Comparison of ENCODE assay signal across 8 cellular contexts in the genomic region with DNA sequence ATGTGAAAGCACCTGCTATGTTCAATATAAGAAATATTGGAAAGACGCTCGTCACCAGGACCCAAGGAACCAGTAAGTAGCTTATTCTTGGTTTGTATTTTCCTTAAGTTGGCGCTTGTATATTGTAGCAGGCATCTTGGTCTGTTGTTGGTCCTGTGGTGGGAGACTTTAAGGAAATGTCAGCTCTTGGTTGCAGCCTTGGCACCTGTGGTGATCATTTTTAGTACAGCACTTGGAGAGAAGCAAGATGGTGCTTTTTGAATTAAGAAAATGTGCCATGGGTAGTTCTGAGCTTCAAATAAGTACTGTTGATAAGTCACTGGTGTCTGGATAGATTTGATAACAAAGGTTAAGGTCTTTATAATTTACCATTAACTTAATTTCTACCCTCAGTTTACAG. TPM values are rescaled to one million over a fixed set of nuclear protein-coding genes. Genes with fewer than 3 reads are reported as not detected.
A peak's percentile ranks its signal among the peaks of the same experiment; 100 is the strongest.
DNase-seq lines count a peak whose midpoint lies in the region; ATAC-seq, FAIRE-seq and TF ChIP-seq lines count a peak whose summit lies in the region.

No MANE protein-coding gene starts in this region.

- TF ChIP-seq EP300 in HepG2 (IDR thresholded peaks at IDR 0.05; ENCODE audit: low read depth in 2 of 2, low read length in 2 of 2) (no peak), HepG2 (CRISPR knock-in tag; IDR thresholded peaks at IDR 0.05; ENCODE audit: borderline replicate concordance) (no peak)

- TF ChIP-seq CTCF in adrenal gland (IDR thresholded peaks at IDR 0.05) (no peak), HepG2 (CRISPR knock-in tag; IDR thresholded peaks at IDR 0.05) (no peak)

- H3K4me1 Mint-ChIP-seq in activated CD8-positive, alpha-beta memory T cell treated with anti-CD3 and anti-CD28 coated beads, Interleukin-2, amount 10 ng/mL, durations not matched to agents 7 days and 5 days, result peaks cover 59% of the 10 kb centered on the region

- H3K9ac ChIP-seq in HepG2 (ENCODE audit: insufficient read depth, low read depth, low read length), result peak overlapping the region; percentile 100

- peak overlapping the region in 3 of 5 donors; percentile 87 to 90 (median 88) for H3K27ac ChIP-seq in adrenal gland
- H3K27ac ChIP-seq in HepG2 (ENCODE audit: extremely low read length, insufficient read depth, low read length), result peak overlapping the region; percentile 86
- no peak overlapping the region for H3K27ac ChIP-seq in thymus (ENCODE audit: low read depth)

- CTCF ChIA-PET in activated CD8-positive, alpha-beta memory T cell treated with anti-CD3 and anti-CD28 coated beads, Interleukin-2, amount 10 ng/mL, durations not matched to agents 7 days and 5 days (lab: Charles Lee), result interaction anchor here (0.9 to 2.1 kb wide), 4 partner anchors 9 to 1678 kb away, joined by 4 to 5 read pairs (median 4); a partner anchor contains a TSS
- CTCF ChIA-PET in HepG2 (lab: Yijun Ruan, JAX; ENCODE audit: low intra/inter-chr PET ratio, low total read pairs), result no interaction called here

- H4K20me1 ChIP-seq in HepG2 (ENCODE audit: insufficient read depth, low read length), result peaks cover 44% of the 10 kb centered on the region

- H3K36me3 ChIP-seq in adrenal gland (replicated peaks in 1 of 2) (peaks cover 0 to 43% of the 10 kb centered on the region in 2 donors), HepG2 (replicated peaks in 1 of 2; ENCODE audit: control insufficient read depth in 1 of 2, insufficient read depth in 2 of 2, low read length in 2 of 2) (peaks cover 4 to 34% of the 10 kb centered on the region in 2 experiments; a peak in 4 of 5 replicates), thymus (ENCODE audit: control insufficient read depth, insufficient read depth) (peaks cover 15% of the 10 kb centered on the region)

- no peak for FAIRE-seq in HepG2 (lab: Jason Lieb, UNC)

- no peak for ATAC-seq in activated CD8-positive, alpha-beta memory T cell treated with anti-CD3 and anti-CD28 coated beads, Interleukin-2, amount 10 ng/mL, durations not matched to agents 7 days and 5 days
- no peak for ATAC-seq in HepG2
- no peak for ATAC-seq in HG03175 (IDR thresholded peaks at IDR 0.05; ENCODE audit: unreplicated experiment)

- BruUV-seq in HepG2 (replicated peaks; lab: Mats Ljungman, UMichigan), result no TSS peak

- peak overlapping the region; percentile 86 for H3K4me2 ChIP-seq in HepG2 (ENCODE audit: low read depth, low read length)

- intact Hi-C loops in adrenal gland (cut with DNase I), result loop anchor here in 1 of 2 donors (10.0 kb wide), 1 partner anchor 504 kb away; no protein-coding TSS in a partner anchor
- intact Hi-C loops in HepG2 (cut with micrococcal nuclease; ENCODE audit: unreplicated experiment), result no loop called here

- in situ Hi-C loops in HepG2 (cut with HindIII; ENCODE audit: extremely low pct_ligation_motif_present, low pct_unique_long_range_greater_than_20kb), result loop anchor here (25.0 kb wide), 1 partner anchor 262 kb away; no protein-coding TSS in a partner anchor

- H3K4me1 ChIP-seq in adrenal gland (replicated peaks in 1 of 2), result peaks cover 8 to 23% of the 10 kb centered on the region in 2 donors
- peaks cover 29% of the 10 kb centered on the region for H3K4me1 ChIP-seq in HepG2 (ENCODE audit: insufficient read depth, low read length)
- peaks cover 3% of the 10 kb centered on the region for H3K4me1 ChIP-seq in thymus (ENCODE audit: control insufficient read depth, insufficient read depth, low read length)

- WGBS in adrenal gland, 4 donors, result 0 to 15% (median 6%) methylated on average over 3 of the region's 3 CpGs
- WGBS in HepG2 (ENCODE audit: low lambda C conversion rate), result 2% methylated on average over 3 of the region's 3 CpGs
- WGBS in thymus, result 15% methylated on average over 3 of the region's 3 CpGs

- peaks cover 4% of the 10 kb centered on the region for H3K27me3 Mint-ChIP-seq in activated CD8-positive, alpha-beta memory T cell treated with anti-CD3 and anti-CD28 coated beads, Interleukin-2, amount 10 ng/mL, durations not matched to agents 7 days and 5 days

- H3K27me3 ChIP-seq in adrenal gland (no peaks in the 10 kb centered on the region), HepG2 (ENCODE audit: control insufficient read depth in 1 of 2, insufficient read depth in 2 of 2, low read length in 2 of 2) (no peaks in the 10 kb centered on the region; a peak in 1 of 5 replicates), thymus (ENCODE audit: control insufficient read depth, insufficient read depth) (no peaks in the 10 kb centered on the region)

- H3K79me2 ChIP-seq in HepG2 (ENCODE audit: insufficient read depth, low read length), result peaks cover 33% of the 10 kb centered on the region

- H3K4me3 ChIP-seq in adrenal gland (peak overlapping the region in 3 of 4 donors; percentile 36 to 79 (median 70)), HepG2 (replicated peaks in 1 of 3; ENCODE audit: insufficient read depth in 1 of 3, low read depth in 2 of 3, low read length in 3 of 3) (peak overlapping the region; percentile 90 to 96 (median 94)), thymus (ENCODE audit: low read length) (peak overlapping the region; percentile 69)

- no peaks in the 10 kb centered on the region for H3K9me3 Mint-ChIP-seq in activated CD8-positive, alpha-beta memory T cell treated with anti-CD3 and anti-CD28 coated beads, Interleukin-2, amount 10 ng/mL, durations not matched to agents 7 days and 5 days (ENCODE audit: low read depth)

- no peaks in the 10 kb centered on the region for H3K9me3 ChIP-seq in adrenal gland (replicated peaks in 1 of 3)
- H3K9me3 ChIP-seq in HepG2 (ENCODE audit: low read length), result no peaks in the 10 kb centered on the region
- H3K9me3 ChIP-seq in thymus (ENCODE audit: control insufficient read depth), result no peaks in the 10 kb centered on the region

- TF ChIP-seq RAD21 in HepG2 (CRISPR knock-in tag; IDR thresholded peaks at IDR 0.05), result no peak

- POLR2A ChIA-PET in HepG2 (lab: Yijun Ruan, JAX), result interaction anchor here (1.3 to 2.0 kb wide), 3 partner anchors 13 to 87 kb away, joined by 3 to 4 read pairs (median 4); no protein-coding TSS in a partner anchor

- DNase-seq in activated CD8-positive, alpha-beta memory T cell treated with anti-CD3 and anti-CD28 coated beads, Interleukin-2, amount 10 ng/mL, durations not matched to agents 7 days and 5 days, result no peak
- no peak for DNase-seq in activated CD8-positive, alpha-beta memory T cell treated with anti-CD3 and anti-CD28 coated beads, Interleukin-2, amount 50 U/mL, for 4 hours
- DNase-seq in adrenal gland (no peak), HepG2 (ENCODE audit: low spot score) (no peak), NCI-H1092 (lab: John Stamatoyannopoulos, UW) (no peak), putamen (ENCODE audit: low spot score) (no peak)

- H2AFZ ChIP-seq in HepG2 (ENCODE audit: low read length), result no peak overlapping the region

- no peak for TF ChIP-seq POLR2A in adrenal gland (IDR thresholded peaks at IDR 0.05)
- TF ChIP-seq POLR2A in HepG2 (IDR thresholded peaks at IDR 0.05; ENCODE audit: insufficient read depth in 1 of 2, low read depth in 2 of 2, low read length in 2 of 2), result no peak

- peak overlapping the region; percentile 100 for H3K4me3 Mint-ChIP-seq in activated CD8-positive, alpha-beta memory T cell treated with anti-CD3 and anti-CD28 coated beads, Interleukin-2, amount 10 ng/mL, durations not matched to agents 7 days and 5 days

- peaks cover 52% of the 10 kb centered on the region for H3K36me3 Mint-ChIP-seq in activated CD8-positive, alpha-beta memory T cell treated with anti-CD3 and anti-CD28 coated beads, Interleukin-2, amount 10 ng/mL, durations not matched to agents 7 days and 5 days

- peak overlapping the region; percentile 99 for H3K27ac Mint-ChIP-seq in activated CD8-positive, alpha-beta memory T cell treated with anti-CD3 and anti-CD28 coated beads, Interleukin-2, amount 10 ng/mL, durations not matched to agents 7 days and 5 days

TF ChIP-seq in HepG2, 621 proteins besides CTCF, POLR2A, EP300 and RAD21:
- TF ChIP-seq ZNF878 (CRISPR knock-in tag; IDR thresholded peaks at IDR 0.05) (0 out of 2 replicates have a peak, but pooled peaks have one; percentile 21), ZNF839 (CRISPR knock-in tag; IDR thresholded peaks at IDR 0.05; ENCODE audit: borderline replicate concordance) (no peak)
TF ChIP-seq in HepG2: peak in this region for 1.

RNA-seq across cellular contexts. Expression of a gene that starts 1.1 kb away (rescaled TPM):
- total RNA-seq in activated CD8-positive, alpha-beta memory T cell treated with anti-CD3 and anti-CD28 coated beads, Interleukin-2, amount 10 ng/mL, durations not matched to agents 7 days and 5 days, result 1,000 to 10,000 TPM; 1,281 to 1,734 TPM
- 1,000 to 10,000 TPM; 1,018 to 2,884 (median 1,729) TPM for total RNA-seq in adrenal gland
- polyA plus RNA-seq in adrenal gland, result 1,000 to 10,000 TPM; 1,248 to 1,664 (median 1,404) TPM
- total RNA-seq in HepG2 (2016; rRNA removed; fragmentation: Illumina TruSeq; extraction: Trizol), result 3,626 and 4,934 TPM in 2 replicates
- 5,278 and 6,431 TPM in 2 replicates for total RNA-seq in HepG2 (2016; cell fraction: cytosol; rRNA removed; fragmentation: Illumina TruSeq; extraction: Trizol; ENCODE audit: low read depth)
- 3,639 and 4,846 TPM in 2 replicates for total RNA-seq in HepG2 (2016; cell fraction: insoluble cytoplasmic fraction; rRNA removed; fragmentation: Illumina TruSeq; extraction: Trizol)
- total RNA-seq in HepG2 (2016; cell fraction: membrane; rRNA removed; fragmentation: Illumina TruSeq; extraction: Trizol), result 9,738 and 10,914 TPM in 2 replicates
- 1,195 and 1,244 TPM in 2 replicates for total RNA-seq in HepG2 (2016; cell fraction: nucleus; rRNA removed; fragmentation: Illumina TruSeq; extraction: Trizol)
- 2,723 and 3,332 TPM in 2 replicates for polyA plus RNA-seq in HepG2 (2011; rRNA removed)
- polyA plus RNA-seq in HepG2 (2011; cell fraction: cytosol; rRNA removed), result 1,940 and 3,073 TPM in 2 replicates
- polyA plus RNA-seq in HepG2 (2011; cell fraction: nucleus; rRNA removed), result 430 and 645 TPM in 2 replicates
- polyA plus RNA-seq in HepG2 (2012), result 3,103 and 3,233 TPM in 2 replicates
- polyA plus RNA-seq in HepG2 (2016; cell fraction: cytosol; fragmentation: Illumina TruSeq; extraction: Trizol; ENCODE audit: low read depth), result 4,408 and 4,942 TPM in 2 replicates
- 3,704 and 3,862 TPM in 2 replicates for polyA plus RNA-seq in HepG2 (2016; cell fraction: insoluble cytoplasmic fraction; fragmentation: Illumina TruSeq; extraction: Trizol; ENCODE audit: low read depth)
- 7,339 and 7,526 TPM in 2 replicates for polyA plus RNA-seq in HepG2 (2016; cell fraction: membrane; fragmentation: Illumina TruSeq; extraction: Trizol; ENCODE audit: low read depth)
- polyA plus RNA-seq in HepG2 (2016; cell fraction: nucleus; fragmentation: Illumina TruSeq; extraction: Trizol; ENCODE audit: insufficient read depth, low read depth), result 1,657 and 1,684 TPM in 2 replicates
- polyA minus RNA-seq in HepG2 (2011; rRNA and poly(A)+ RNA removed; ENCODE audit: low replicate concordance), result 178 and 224 TPM in 2 replicates
- 648 and 755 TPM in 2 replicates for polyA minus RNA-seq in HepG2 (2011; cell fraction: cytosol; rRNA and poly(A)+ RNA removed)
- polyA minus RNA-seq in HepG2 (2011; cell fraction: nucleus; rRNA and poly(A)+ RNA removed), result 219 and 322 TPM in 2 replicates
- polyA plus RNA-seq in thymus, result 6,423 TPM
